In genomic region chr12:19223695-19224094, GRCh38 we compare ENCODE assay signal across 15 cellular contexts.
DNase-seq lines count a peak whose midpoint lies in the region; ATAC-seq and TF ChIP-seq lines count a peak whose summit lies in the region.
"Had no signal": no experiment of that assay in that cellular context is flagged by ENCODE, and none has a peak within 500 bp of the region (broad histone marks: within the 10 kb centered on the region; RNA-seq: fewer than 3 reads in every experiment).

No MANE protein-coding gene starts in this region.

- H2BK120ac ChIP-seq in neuronal stem cell (ENCODE audit: low read depth, low read length) = no peak overlapping the region

- DNase-seq in AG08396 (ENCODE audit: low spot score) (peak; percentile 51), MG63 (peak; percentile 32), fibroblast of peridontal ligament (ENCODE audit: extremely low read depth) (peak; percentile 92), left lung (no peak), NCI-H128 (lab: John Stamatoyannopoulos, UW; ENCODE audit: unreplicated experiment) (no peak), esophagus squamous epithelium (lab: John Stamatoyannopoulos, UW) (no peak), NCI-H2081 treated with DMSO at 0.1 percent for 48 hours (lab: John Stamatoyannopoulos, UW) (no peak), neuronal stem cell (ENCODE audit: low spot score) (no peak)
- DNase-seq: activated CD4-positive, alpha-beta T cell treated with anti-CD3 and anti-CD28 coated beads, Interleukin-2, amount 50 U/mL, for 1 hour; activated naive CD8-positive, alpha-beta T cell treated with anti-CD3 and anti-CD28 coated beads, Interleukin-2, amount 10 ng/mL, durations not matched to agents 7 days and 5 days; activated T-cell treated with anti-CD3 and anti-CD28 coated beads, Interleukin-2, amount 50 U/mL, for 1 hour; cerebellar nuclear complex; NCI-H345 had no signal

- H2BK15ac ChIP-seq in neuronal stem cell (ENCODE audit: low read length) = no peak overlapping the region

- no peak overlapping the region for H2AFZ ChIP-seq in neuronal stem cell (ENCODE audit: low read length)
- H2AFZ ChIP-seq: hepatocyte had no signal

- H3K9me3 ChIP-seq in MG63 (peaks cover 14% of the 10 kb centered on the region), left lung (no peaks in the 10 kb centered on the region), esophagus squamous epithelium (no peaks in the 10 kb centered on the region), neuronal stem cell (replicated peaks in 1 of 2; ENCODE audit: control insufficient read depth in 2 of 2, insufficient read depth in 1 of 2, low read depth in 1 of 2, low read length in 2 of 2) (peaks cover 0 to 12% of the 10 kb centered on the region in 2 donors)

- no peak overlapping the region for H3K27ac ChIP-seq in left lung
- H3K27ac ChIP-seq in esophagus squamous epithelium = peak overlapping the region in 1 of 4 donors; percentile 19
- H3K27ac ChIP-seq in neuronal stem cell (replicated peaks; ENCODE audit: low read length) = no peak overlapping the region
- H3K27ac ChIP-seq: hepatocyte had no signal

- no peak overlapping the region for H3K23ac ChIP-seq in neuronal stem cell (ENCODE audit: low read depth, low read length, poor library complexity)

- peak; percentile 41 for ATAC-seq in left lung
- ATAC-seq: K562 had no signal

- WGBS in esophagus squamous epithelium, 2 donors = 46 to 87% methylated on average over 1 of the region's 1 CpG
- WGBS in neuronal stem cell (ENCODE audit: extremely low coverage in 2 of 2, insufficient read length in 2 of 2, insufficient replicate concordance in 1 of 2), 2 donors = no CpG with 5 or more reads among the region's 1 CpG

- no peaks in the 10 kb centered on the region for H3K79me1 ChIP-seq in neuronal stem cell (ENCODE audit: low read depth, low read length)

- no peak overlapping the region for H3K18ac ChIP-seq in neuronal stem cell (ENCODE audit: low read length)

- H3K27me3 ChIP-seq in MG63 (no peaks in the 10 kb centered on the region), left lung (no peaks in the 10 kb centered on the region), esophagus squamous epithelium (no peaks in the 10 kb centered on the region), neuronal stem cell (ENCODE audit: control insufficient read depth in 3 of 3, insufficient read depth in 3 of 3, low read depth in 1 of 3, low read length in 3 of 3) (no peaks in the 10 kb centered on the region)
- H3K27me3 ChIP-seq: hepatocyte had no signal

- no peak overlapping the region for H2BK5ac ChIP-seq in neuronal stem cell (ENCODE audit: low read length)

- H3K36me3 ChIP-seq in MG63 (no peaks in the 10 kb centered on the region), left lung (no peaks in the 10 kb centered on the region), esophagus squamous epithelium (no peaks in the 10 kb centered on the region), neuronal stem cell (replicated peaks in 1 of 2; ENCODE audit: control insufficient read depth in 2 of 2, insufficient read depth in 2 of 2, low read length in 2 of 2) (no peaks in the 10 kb centered on the region)

- no peak overlapping the region for H4K91ac ChIP-seq in neuronal stem cell (ENCODE audit: low read depth, low read length, poor library complexity)

- no peak overlapping the region for H3K4me2 ChIP-seq in neuronal stem cell (ENCODE audit: insufficient read depth, low read length, poor library complexity, severe bottlenecking)
- H3K4me2 ChIP-seq: hepatocyte had no signal

- H4K8ac ChIP-seq in neuronal stem cell (ENCODE audit: low read depth, low read length) = no peak overlapping the region

- H3K9ac ChIP-seq in neuronal stem cell (ENCODE audit: low read depth, low read length, poor library complexity) = no peak overlapping the region

- no peak overlapping the region for H2BK12ac ChIP-seq in neuronal stem cell (ENCODE audit: low read length)

- no peak overlapping the region for H3K14ac ChIP-seq in neuronal stem cell (ENCODE audit: low read length)

- no peak for TF ChIP-seq CTCF in left lung (IDR thresholded peaks at IDR 0.05)
- no peak for TF ChIP-seq CTCF in esophagus squamous epithelium (IDR thresholded peaks at IDR 0.05)

- no peak for TF ChIP-seq POLR2A in esophagus squamous epithelium (IDR thresholded peaks at IDR 0.05)

- intact Hi-C loops in left lung (cut with DNase I) = no loop called here
- intact Hi-C loops in esophagus squamous epithelium (cut with DNase I) = no loop called here

- H2AK5ac ChIP-seq in neuronal stem cell (ENCODE audit: low read depth, low read length) = no peak overlapping the region

- H3K4me1 ChIP-seq in left lung = no peaks in the 10 kb centered on the region
- peaks cover 0 to 33% (median 6%) of the 10 kb centered on the region in 3 donors for H3K4me1 ChIP-seq in esophagus squamous epithelium
- H3K4me1 ChIP-seq in neuronal stem cell (ENCODE audit: control insufficient read depth in 2 of 2, insufficient read depth in 1 of 2, low read depth in 1 of 2, low read length in 2 of 2) = peaks cover 4 to 6% of the 10 kb centered on the region in 2 donors

- no peak overlapping the region for H3K4me3 ChIP-seq in MG63
- no peak overlapping the region for H3K4me3 ChIP-seq in left lung
- H3K4me3 ChIP-seq in esophagus squamous epithelium = no peak overlapping the region
- no peak overlapping the region for H3K4me3 ChIP-seq in neuronal stem cell (ENCODE audit: low read length in 2 of 2)
- H3K4me3 ChIP-seq: hepatocyte, K562 had no signal

- H3K4ac ChIP-seq in neuronal stem cell (ENCODE audit: low read length) = no peak overlapping the region

Comparison
In these comparisons a context has a peak if more than half of its experiments do, and no peak if none do; other contexts are left out.
1. DNase-seq: peak in AG08396 (single experiment), MG63 (single experiment) and fibroblast of peridontal ligament (single experiment); none in left lung (0 of 2), NCI-H128 (single experiment), esophagus squamous epithelium (single experiment), NCI-H2081 treated with DMSO at 0.1 percent for 48 hours (single experiment) and neuronal stem cell (single experiment).